Comparison of ENCODE assay signal across 13 cellular contexts in the genomic region with DNA sequence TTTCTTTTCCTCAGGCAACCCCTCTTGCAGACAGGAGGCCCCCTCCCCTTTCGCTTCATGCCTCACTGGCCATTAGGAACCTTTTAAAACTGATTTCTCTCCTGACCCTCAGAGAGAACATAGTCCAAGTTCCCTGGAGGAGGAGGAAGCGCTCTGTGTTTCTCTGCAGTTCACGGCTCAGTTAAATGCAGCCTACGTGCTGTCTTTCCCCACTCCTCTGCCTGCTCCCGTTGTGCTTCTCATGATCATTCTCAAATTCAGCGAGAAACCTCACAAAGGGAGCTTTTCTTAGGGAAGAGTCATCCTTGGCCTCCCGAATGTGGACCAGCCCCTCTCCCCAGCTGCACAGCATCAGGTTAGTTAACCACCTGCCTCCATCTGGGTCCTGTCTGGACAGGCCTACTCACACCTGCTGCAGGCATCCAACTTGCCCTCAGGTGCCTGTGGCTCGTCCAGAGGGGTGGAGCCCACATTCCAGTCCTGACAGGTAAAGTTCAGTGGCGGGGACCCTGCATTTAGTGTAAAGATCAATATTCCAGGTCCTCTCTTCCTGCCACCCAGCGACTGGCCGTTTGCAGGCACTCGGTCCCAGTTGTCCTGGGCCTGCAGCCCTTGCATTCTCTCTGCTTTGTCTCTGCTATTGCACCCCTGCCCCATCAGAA. TPM values are rescaled to one million over a fixed set of nuclear protein-coding genes. Genes with fewer than 3 reads are reported as not detected.
A peak's percentile ranks its signal among the peaks of the same experiment; 100 is the strongest.
DNase-seq lines count a peak whose midpoint lies in the region; ATAC-seq and TF ChIP-seq lines count a peak whose summit lies in the region.
"Had no signal": no experiment of that assay in that cellular context is flagged by ENCODE, and none has a peak within 500 bp of the region (broad histone marks: within the 10 kb centered on the region; RNA-seq: fewer than 3 reads in every experiment).

No MANE protein-coding gene starts in this region.

- H2AFZ ChIP-seq in GM23338 = peak overlapping the region; percentile 78
- H2AFZ ChIP-seq in neuron (ENCODE audit: low read depth, low read length) = peak overlapping the region; percentile 42

- no peak overlapping the region for H3K4me3 ChIP-seq in GM23338
- H3K4me3 ChIP-seq in epithelial cell of esophagus (ENCODE audit: low read length) = no peak overlapping the region
- peak overlapping the region; percentile 29 for H3K4me3 ChIP-seq in neuron (ENCODE audit: low read length)
- H3K4me3 ChIP-seq in testis = no peak overlapping the region
- H3K4me3 ChIP-seq in lower lobe of right lung = no peak overlapping the region
- H3K4me3 ChIP-seq: pancreas had no signal

- ATAC-seq in GM23338 (peak; percentile 54), GM18505 (IDR thresholded peaks at IDR 0.05; ENCODE audit: unreplicated experiment) (no peak), lower lobe of right lung (no peak)

- H4K20me1 ChIP-seq in GM23338 (replicated peaks; ENCODE audit: insufficient read depth) = no peaks in the 10 kb centered on the region; the same call in 1 of the 2 replicates

- intact Hi-C loops in testis (cut with DNase I; ENCODE audit: low total_unique reads) = no loop called here
- intact Hi-C loops in lower lobe of right lung (cut with DNase I) = no loop called here

- H3K9me2 ChIP-seq in GM23338 (ENCODE audit: insufficient read depth) = no peaks in the 10 kb centered on the region

- H3K36me3 Mint-ChIP-seq in GM23338 (ENCODE audit: low read depth) = peaks cover 3% of the 10 kb centered on the region; the same call in 1 of the 3 replicates
- H3K36me3 Mint-ChIP-seq: CD4-positive, CD25-positive, alpha-beta regulatory T cell had no signal

- H3K4me2 ChIP-seq in GM23338 = peak overlapping the region; percentile 65

- peak; percentile 48 for DNase-seq in GM23338 (ENCODE audit: low spot score)
- DNase-seq in NCI-H345 treated with DMSO at 0.1 percent for 48 hours (lab: John Stamatoyannopoulos, UW; ENCODE audit: unreplicated experiment) = peak; percentile 50
- DNase-seq in epithelial cell of esophagus (ENCODE audit: low read depth) = peak; percentile 88
- no peak for DNase-seq in SW 1271 (lab: John Stamatoyannopoulos, UW)
- no peak for DNase-seq in testis
- DNase-seq in lower lobe of right lung = no peak
- DNase-seq: activated CD4-positive, CD25-positive, alpha-beta regulatory T cell treated with anti-CD3 and anti-CD28 coated beads, Interleukin-2, amount 50 U/mL, for 72 hours; CD4-positive, CD25-positive, alpha-beta regulatory T cell; pancreas had no signal

- peak overlapping the region; percentile 40 for H3K27ac Mint-ChIP-seq in GM23338
- H3K27ac Mint-ChIP-seq: CD4-positive, CD25-positive, alpha-beta regulatory T cell had no signal

- TF ChIP-seq CTCF in GM23338 (conservative IDR thresholded peaks at IDR 0.05; ENCODE audit: low read depth in 2 of 2) (no peak), epithelial cell of esophagus (IDR thresholded peaks at IDR 0.05; ENCODE audit: insufficient read depth, low read depth, low read length, missing control alignments) (no peak), testis (IDR thresholded peaks at IDR 0.05) (no peak), lower lobe of right lung (IDR thresholded peaks at IDR 0.05) (no peak)

- 0 out of 2 replicates have a peak, but pooled peaks cover 4% of the 10 kb centered on the region for H3F3A ChIP-seq in GM23338 (replicated peaks; ENCODE audit: low read depth)

- peaks cover 9% of the 10 kb centered on the region for H3K27me3 Mint-ChIP-seq in GM23338 (ENCODE audit: insufficient read depth, low read depth, poor library complexity)

- peak overlapping the region; percentile 73 for H3K27ac ChIP-seq in GM23338 (ENCODE audit: low read depth)
- no peak overlapping the region for H3K27ac ChIP-seq in testis
- H3K27ac ChIP-seq in lower lobe of right lung = no peak overlapping the region
- H3K27ac ChIP-seq: pancreas had no signal

- H3K9me3 ChIP-seq in neuron (ENCODE audit: low read length) = no peaks in the 10 kb centered on the region
- no peaks in the 10 kb centered on the region for H3K9me3 ChIP-seq in testis
- no peaks in the 10 kb centered on the region for H3K9me3 ChIP-seq in lower lobe of right lung
- H3K9me3 ChIP-seq: pancreas had no signal

- H3K36me3 ChIP-seq in GM23338 (ENCODE audit: insufficient read depth) = no peaks in the 10 kb centered on the region
- H3K36me3 ChIP-seq in neuron (ENCODE audit: insufficient read depth, low read length) = no peaks in the 10 kb centered on the region
- no peaks in the 10 kb centered on the region for H3K36me3 ChIP-seq in testis (ENCODE audit: low read depth, missing control alignments)
- no peaks in the 10 kb centered on the region for H3K36me3 ChIP-seq in lower lobe of right lung
- H3K36me3 ChIP-seq: pancreas had no signal

- H3K4me1 Mint-ChIP-seq in GM23338 = peaks cover 57% of the 10 kb centered on the region

- WGBS in testis, 2 donors = 74% methylated on average over 12 of the region's 12 CpGs

- H3K4me1 ChIP-seq in GM23338 (ENCODE audit: insufficient read depth) (peaks cover 48% of the 10 kb centered on the region), neuron (ENCODE audit: insufficient read depth, low read length) (peaks cover 49% of the 10 kb centered on the region), testis (peaks cover 24% of the 10 kb centered on the region), lower lobe of right lung (peaks cover 28% of the 10 kb centered on the region)

- TF ChIP-seq POLR2A in GM18505 (IDR thresholded peaks at IDR 0.05; ENCODE audit: borderline replicate concordance, extremely low read depth, insufficient read depth, insufficient read length) = no peak
- no peak for TF ChIP-seq POLR2A in testis (IDR thresholded peaks at IDR 0.05)

- peaks cover 2% of the 10 kb centered on the region for H3K9me3 Mint-ChIP-seq in GM23338
- H3K9me3 Mint-ChIP-seq: central memory CD8-positive, alpha-beta T cell had no signal

- H3K27me3 ChIP-seq in GM23338 (ENCODE audit: insufficient read depth) (no peaks in the 10 kb centered on the region), neuron (ENCODE audit: insufficient read depth, low read length) (no peaks in the 10 kb centered on the region), testis (no peaks in the 10 kb centered on the region), lower lobe of right lung (ENCODE audit: low read depth) (no peaks in the 10 kb centered on the region)
- H3K27me3 ChIP-seq: pancreas had no signal

- no peak overlapping the region; the same call in 2 of the 3 replicates for H3K4me3 Mint-ChIP-seq in GM23338
- H3K4me3 Mint-ChIP-seq: CD4-positive, CD25-positive, alpha-beta regulatory T cell; central memory CD8-positive, alpha-beta T cell had no signal

- H3K79me2 ChIP-seq in GM23338 (replicated peaks; ENCODE audit: insufficient read depth) = no peaks in the 10 kb centered on the region

TF ChIP-seq in GM23338, 12 proteins besides CTCF, POLR2A, EP300 and RAD21:
- TF ChIP-seq REST (IDR thresholded peaks at IDR 0.05; ENCODE audit: unreplicated experiment) = no peak
- no peak for TF ChIP-seq ZNF114 (CRISPR knock-in tag; IDR thresholded peaks at IDR 0.05)
- no peak for TF ChIP-seq STAT1 (IDR thresholded peaks at IDR 0.05; ENCODE audit: unreplicated experiment)
TF ChIP-seq in GM23338: peak in this region for 0.

RNA-seq across cellular contexts. Expression of gene HTRA1, which starts 14.8 kb away (rescaled TPM):
- total RNA-seq in GM23338 (2014; rRNA removed; shearing (Covaris generic)) = 16.1 and 16.5 TPM in 2 replicates
- polyA plus RNA-seq in GM23338 (2016; fragmentation: Nextera tagmentation; extraction: Ambion mirVana) (8.1 and 12.2 TPM in 2 replicates), testis (ENCODE audit: insufficient read depth, low read depth, low replicate concordance) (105 TPM)
- total RNA-seq in testis (10 to 100 TPM; 21.3 to 27.3 TPM), lower lobe of right lung (45.3 TPM)
- total RNA-seq: CD4-positive, CD25-positive, alpha-beta regulatory T cell had no signal
- polyA plus RNA-seq: CD4-positive, CD25-positive, alpha-beta regulatory T cell had no signal

RNA-seq across cellular contexts. Expression of gene ARMS2, which starts 21.7 kb away (rescaled TPM):
- total RNA-seq in GM23338 (2014; rRNA removed; shearing (Covaris generic)) = not detected in 2 replicates
- polyA plus RNA-seq in GM23338 (2016; fragmentation: Nextera tagmentation; extraction: Ambion mirVana) = not detected in 2 replicates
- total RNA-seq in testis = 1 to 10 TPM in 1 of 2 donors, not detected in 1; 1.4 TPM
- polyA plus RNA-seq in testis (ENCODE audit: insufficient read depth, low read depth, low replicate concordance) = 2.3 TPM
- total RNA-seq in lower lobe of right lung = not detected
- total RNA-seq: CD4-positive, CD25-positive, alpha-beta regulatory T cell; kidney epithelial cell; pancreas had no signal
- polyA plus RNA-seq: CD4-positive, CD25-positive, alpha-beta regulatory T cell; pancreas had no signal

Comparison
In these comparisons a context has a peak if more than half of its experiments do, and no peak if none do; other contexts are left out.
1. DNase-seq: peak in GM23338 (single experiment), NCI-H345 treated with DMSO at 0.1 percent for 48 hours (single experiment) and epithelial cell of esophagus (single experiment); none in SW 1271 (0 of 2), testis (single experiment) and lower lobe of right lung (single experiment).